9 cellular contexts compared by ENCODE assay signal in the genomic region with DNA sequence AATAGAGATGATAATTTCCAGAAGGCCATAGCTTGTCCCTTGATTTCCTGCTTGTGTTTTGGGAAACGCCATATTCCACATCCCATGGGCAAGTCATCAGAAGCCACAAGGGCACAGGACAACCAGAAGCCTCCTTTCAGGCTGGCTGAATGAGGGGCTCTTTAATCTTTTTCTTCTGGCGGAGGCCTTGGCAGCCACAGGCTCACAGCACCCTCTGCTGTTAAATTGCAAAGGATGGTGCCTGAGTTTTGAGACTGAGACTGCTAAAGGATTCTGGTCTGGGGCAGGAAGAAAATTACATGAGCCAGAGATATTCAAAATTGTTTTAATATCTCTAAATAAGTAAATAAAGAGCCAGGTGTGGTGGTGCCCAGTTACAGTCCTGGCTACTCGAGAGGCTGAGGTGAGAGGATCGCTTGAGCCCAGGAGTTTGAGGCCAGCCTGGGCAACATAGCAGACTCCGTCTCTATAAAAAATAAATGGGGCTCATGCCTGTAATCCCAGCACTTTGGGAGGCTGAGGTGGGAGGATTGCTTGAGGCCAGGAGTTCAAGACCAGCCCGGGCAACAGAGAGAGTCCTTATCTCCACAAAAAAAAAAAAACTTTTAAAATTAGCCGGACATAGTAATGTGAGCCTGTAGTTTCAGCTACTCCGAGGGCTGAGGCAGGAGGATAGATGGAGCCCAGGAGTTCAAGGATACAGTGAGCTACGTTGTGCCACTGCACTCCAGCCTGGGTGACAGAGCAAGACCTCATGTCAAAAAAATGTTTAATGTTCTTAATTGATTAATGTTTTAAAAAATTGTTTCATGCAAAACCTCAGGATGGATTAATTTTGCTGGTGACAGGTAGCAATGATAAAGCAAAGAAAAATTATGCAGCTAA. TPM values are rescaled to one million over a fixed set of nuclear protein-coding genes. Genes with fewer than 3 reads are reported as not detected.
DNase-seq lines count a peak whose midpoint lies in the region; ATAC-seq and TF ChIP-seq lines count a peak whose summit lies in the region.
"Had no signal": no experiment of that assay in that cellular context is flagged by ENCODE, and none has a peak within 500 bp of the region (broad histone marks: within the 10 kb centered on the region; RNA-seq: fewer than 3 reads in every experiment).

No MANE protein-coding gene starts in this region.

- no peaks in the 10 kb centered on the region for H3K79me2 ChIP-seq in GM23338 (replicated peaks; ENCODE audit: insufficient read depth)

- peaks cover 13% of the 10 kb centered on the region for H3K4me1 Mint-ChIP-seq in CD14-positive monocyte
- H3K4me1 Mint-ChIP-seq in GM23338: no peaks in the 10 kb centered on the region; the same call in 2 of the 3 replicates
- H3K4me1 Mint-ChIP-seq in activated T-cell treated with anti-CD3 and anti-CD28 coated beads, Interleukin-2, amount 50 U/mL, for 4 hours (ENCODE audit: low read depth): no peaks in the 10 kb centered on the region
- no peaks in the 10 kb centered on the region for H3K4me1 Mint-ChIP-seq in glutamatergic neuron (ENCODE audit: low read depth, unreplicated experiment)

- DNase-seq in CD14-positive monocyte (ENCODE audit: low spot score) (no peak), GM23338 (ENCODE audit: low spot score) (peak; percentile 89), NCI-H69 (lab: John Stamatoyannopoulos, UW) (peak; percentile 75), glutamatergic neuron (peak; percentile 43), prostate gland (ENCODE audit: low spot score) (no peak)
- peak; percentile 17 for DNase-seq in activated T-cell treated with anti-CD3 and anti-CD28 coated beads, Interleukin-2, amount 50 U/mL, for 4 hours

- H3K27ac ChIP-seq in GM23338 (ENCODE audit: low read depth) (no peak overlapping the region), prostate gland (no peak overlapping the region)

- intact Hi-C loops in CD14-positive monocyte (cut with micrococcal nuclease): loop anchor here (2.0 to 10.0 kb wide), 4 partner anchors 95 to 216 kb away; a partner anchor contains a TSS
- intact Hi-C loops in prostate gland (cut with DNase I): loop anchor here (2.0 kb wide), 1 partner anchor 95 kb away; no protein-coding TSS in a partner anchor

- H3K4me3 ChIP-seq in GM23338: no peak overlapping the region
- H3K4me3 ChIP-seq in prostate gland: no peak overlapping the region

- H3K36me3 Mint-ChIP-seq in CD14-positive monocyte: no peaks in the 10 kb centered on the region
- H3K36me3 Mint-ChIP-seq in GM23338 (ENCODE audit: low read depth): no peaks in the 10 kb centered on the region
- no peaks in the 10 kb centered on the region for H3K36me3 Mint-ChIP-seq in activated T-cell treated with anti-CD3 and anti-CD28 coated beads, Interleukin-2, amount 50 U/mL, for 4 hours (ENCODE audit: insufficient read depth)
- H3K36me3 Mint-ChIP-seq in glutamatergic neuron (ENCODE audit: unreplicated experiment): no peaks in the 10 kb centered on the region

- H3K27me3 ChIP-seq in GM23338 (ENCODE audit: insufficient read depth) (no peaks in the 10 kb centered on the region), prostate gland (replicated peaks; ENCODE audit: insufficient read depth) (no peaks in the 10 kb centered on the region)

- no peaks in the 10 kb centered on the region for H3K4me1 ChIP-seq in GM23338 (ENCODE audit: insufficient read depth)
- no peaks in the 10 kb centered on the region for H3K4me1 ChIP-seq in prostate gland (replicated peaks)

- no peaks in the 10 kb centered on the region for H3F3A ChIP-seq in GM23338 (replicated peaks; ENCODE audit: low read depth)

- no peaks in the 10 kb centered on the region for H3K9me3 ChIP-seq in prostate gland

- H3K27ac Mint-ChIP-seq in CD14-positive monocyte (peak overlapping the region in 2 of 7 donors; percentile 16 to 27), GM23338 (no peak overlapping the region), glutamatergic neuron (ENCODE audit: unreplicated experiment) (no peak overlapping the region)

- H3K4me2 ChIP-seq in GM23338: no peak overlapping the region

- TF ChIP-seq POLR2A in prostate gland (IDR thresholded peaks at IDR 0.05): no peak

- no peak overlapping the region for H3K4me3 Mint-ChIP-seq in CD14-positive monocyte
- no peak overlapping the region for H3K4me3 Mint-ChIP-seq in GM23338
- no peak overlapping the region for H3K4me3 Mint-ChIP-seq in activated T-cell treated with anti-CD3 and anti-CD28 coated beads, Interleukin-2, amount 50 U/mL, for 4 hours
- H3K4me3 Mint-ChIP-seq in glutamatergic neuron (ENCODE audit: unreplicated experiment): no peak overlapping the region

- H3K27me3 Mint-ChIP-seq in CD14-positive monocyte (ENCODE audit: low read depth in 3 of 3) (peaks cover 3 to 4% (median 4%) of the 10 kb centered on the region in 3 donors), GM23338 (ENCODE audit: insufficient read depth, low read depth, poor library complexity) (peaks cover 7% of the 10 kb centered on the region), glutamatergic neuron (ENCODE audit: unreplicated experiment) (peaks cover 3% of the 10 kb centered on the region)
- peaks cover 11% of the 10 kb centered on the region for H3K27me3 Mint-ChIP-seq in activated T-cell treated with anti-CD3 and anti-CD28 coated beads, Interleukin-2, amount 50 U/mL, for 4 hours (ENCODE audit: low read depth)

- H2AFZ ChIP-seq in GM23338: no peak overlapping the region

- H3K9me3 Mint-ChIP-seq in CD14-positive monocyte: peaks cover 0 to 2% (median 0%) of the 10 kb centered on the region in 7 donors
- H3K9me3 Mint-ChIP-seq in GM23338: no peaks in the 10 kb centered on the region
- H3K9me3 Mint-ChIP-seq in activated T-cell treated with anti-CD3 and anti-CD28 coated beads, Interleukin-2, amount 50 U/mL, for 4 hours: no peaks in the 10 kb centered on the region
- H3K9me3 Mint-ChIP-seq in glutamatergic neuron (ENCODE audit: unreplicated experiment): no peaks in the 10 kb centered on the region

- WGBS in prostate gland: 38% methylated on average over 9 of the region's 9 CpGs

- H3K36me3 ChIP-seq in GM23338 (ENCODE audit: insufficient read depth) (no peaks in the 10 kb centered on the region), prostate gland (no peaks in the 10 kb centered on the region)

- TF ChIP-seq CTCF in CD14-positive monocyte (IDR thresholded peaks at IDR 0.05): peak; percentile 47
- TF ChIP-seq CTCF in GM23338 (conservative IDR thresholded peaks at IDR 0.05; ENCODE audit: low read depth in 2 of 2): peak; percentile 82 to 89
- TF ChIP-seq CTCF in glutamatergic neuron (IDR thresholded peaks at IDR 0.05; ENCODE audit: partially characterized antibody, unreplicated experiment): peak; percentile 16
- TF ChIP-seq CTCF in prostate gland (IDR thresholded peaks at IDR 0.05): peak in 3 of 4 experiments; percentile 54 to 71 (median 68)

- no peaks in the 10 kb centered on the region for H4K20me1 ChIP-seq in GM23338 (replicated peaks; ENCODE audit: insufficient read depth)

- H3K9me2 ChIP-seq in GM23338 (ENCODE audit: insufficient read depth): no peaks in the 10 kb centered on the region

- ATAC-seq in GM23338 (peak; percentile 97), GM21390 (IDR thresholded peaks at IDR 0.05; ENCODE audit: unreplicated experiment) (no peak), GM21576 (IDR thresholded peaks at IDR 0.05; ENCODE audit: unreplicated experiment) (no peak)
- ATAC-seq in activated T-cell treated with anti-CD3 and anti-CD28 coated beads, Interleukin-2, amount 50 U/mL, for 4 hours: peak; percentile 65 to 67

TF ChIP-seq in GM23338, 12 proteins besides CTCF, POLR2A, EP300 and RAD21 (continues in another document):
- TF ChIP-seq ZNF331 (CRISPR knock-in tag; IDR thresholded peaks at IDR 0.05; ENCODE audit: low read depth): no peak

RNA-seq across cellular contexts. Expression of a gene that starts 26.3 kb away (rescaled TPM):
- 10 to 100 TPM; 14.4 to 17.4 TPM for polyA plus RNA-seq in CD14-positive monocyte
- 25.7 and 28.4 TPM in 2 replicates for total RNA-seq in GM23338 (2014; rRNA removed; shearing (Covaris generic))
- 69.6 and 74.4 TPM in 2 replicates for polyA plus RNA-seq in GM23338 (2016; fragmentation: Nextera tagmentation; extraction: Ambion mirVana)
- total RNA-seq in activated T-cell treated with anti-CD3 and anti-CD28 coated beads, Interleukin-2, amount 50 U/mL, for 4 hours: 100 to 1,000 TPM; 130 to 159 (median 141) TPM
- 73.9 TPM for total RNA-seq in glutamatergic neuron (ENCODE audit: unreplicated experiment)
- 10 to 100 TPM; 34.2 to 48.4 TPM for total RNA-seq in prostate gland

RNA-seq across cellular contexts. Expression of a gene that starts 37.4 kb away (rescaled TPM):
- not detected for polyA plus RNA-seq in CD14-positive monocyte
- not detected in 2 replicates for total RNA-seq in GM23338 (2014; rRNA removed; shearing (Covaris generic))
- not detected in 2 replicates for polyA plus RNA-seq in GM23338 (2016; fragmentation: Nextera tagmentation; extraction: Ambion mirVana)
- under 1 TPM in 1 of 3 donors, not detected in 2; 0.08 TPM for total RNA-seq in activated T-cell treated with anti-CD3 and anti-CD28 coated beads, Interleukin-2, amount 50 U/mL, for 4 hours
- not detected for total RNA-seq in glutamatergic neuron (ENCODE audit: unreplicated experiment)
- total RNA-seq in prostate gland: not detected
- total RNA-seq: pulmonary artery endothelial cell had no signal

RNA-seq across cellular contexts. Expression of a gene that starts 41.9 kb away (rescaled TPM):
- not detected for polyA plus RNA-seq in CD14-positive monocyte
- total RNA-seq in GM23338 (2014; rRNA removed; shearing (Covaris generic)): 2.3 and 7.7 TPM in 2 replicates
- 2.0 and 2.5 TPM in 2 replicates for polyA plus RNA-seq in GM23338 (2016; fragmentation: Nextera tagmentation; extraction: Ambion mirVana)
- under 1 TPM; 0.24 to 0.30 (median 0.25) TPM for total RNA-seq in activated T-cell treated with anti-CD3 and anti-CD28 coated beads, Interleukin-2, amount 50 U/mL, for 4 hours
- 4.1 TPM for total RNA-seq in glutamatergic neuron (ENCODE audit: unreplicated experiment)
- total RNA-seq in prostate gland: 1 to 10 TPM; 3.4 to 3.9 TPM

RNA-seq across cellular contexts. Expression of a gene that starts 42.4 kb away (rescaled TPM):
- 10 to 100 TPM in 1 of 2 donors, 1 to 10 TPM in 1; 7.5 to 10.3 TPM for polyA plus RNA-seq in CD14-positive monocyte
- 11.1 and 11.9 TPM in 2 replicates for total RNA-seq in GM23338 (2014; rRNA removed; shearing (Covaris generic))
- polyA plus RNA-seq in GM23338 (2016; fragmentation: Nextera tagmentation; extraction: Ambion mirVana): 6.1 and 6.9 TPM in 2 replicates
- 10 to 100 TPM; 14.1 to 17.4 (median 16.7) TPM for total RNA-seq in activated T-cell treated with anti-CD3 and anti-CD28 coated beads, Interleukin-2, amount 50 U/mL, for 4 hours
- 14.0 TPM for total RNA-seq in glutamatergic neuron (ENCODE audit: unreplicated experiment)
- 10 to 100 TPM; 26.7 to 28.5 TPM for total RNA-seq in prostate gland

Comparison
In these comparisons a context has a peak if more than half of its experiments do, and no peak if none do; other contexts are left out.
1. DNase-seq: peak in GM23338 (single experiment), NCI-H69 (single experiment), activated T-cell treated with anti-CD3 and anti-CD28 coated beads, Interleukin-2, amount 50 U/mL, for 4 hours (single experiment) and glutamatergic neuron (single experiment); none in CD14-positive monocyte (single experiment) and prostate gland (single experiment).
2. CTCF ChIP-seq: peak in every context shown above with its lines; median percentile 86 in GM23338; 68 in prostate gland; 47 in CD14-positive monocyte; 16 in glutamatergic neuron.
3. ATAC-seq: peak in GM23338 (single experiment) and activated T-cell treated with anti-CD3 and anti-CD28 coated beads, Interleukin-2, amount 50 U/mL, for 4 hours (2 of 2); none in GM21390 (single experiment) and GM21576 (single experiment).